Comparison of ENCODE assay signal across 17 cellular contexts in genomic region chr1:220706921-220707559, GRCh38. TPM values are rescaled to one million over a fixed set of nuclear protein-coding genes. Genes with fewer than 3 reads are reported as not detected.
A peak's percentile ranks its signal among the peaks of the same experiment; 100 is the strongest.
DNase-seq lines count a peak whose midpoint lies in the region; ATAC-seq, FAIRE-seq and TF ChIP-seq lines count a peak whose summit lies in the region.
"Had no signal": no experiment of that assay in that cellular context is flagged by ENCODE, and none has a peak within 500 bp of the region (broad histone marks: within the 10 kb centered on the region; RNA-seq: fewer than 3 reads in every experiment).

No MANE protein-coding gene starts in this region.

- H3K36me3 ChIP-seq in GM23338 (ENCODE audit: insufficient read depth) (no peaks in the 10 kb centered on the region), upper lobe of right lung (no peaks in the 10 kb centered on the region)
- H3K36me3 ChIP-seq: BLaER1 had no signal

- DNase-seq in GM23338 (ENCODE audit: low spot score) = no peak
- peak; percentile 43 for DNase-seq in islet precursor cell
- DNase-seq in osteocyte (ENCODE audit: extremely low spot score, unreplicated experiment) = peak; percentile 40
- no peak for DNase-seq in upper lobe of right lung
- DNase-seq in stimulated activated naive CD4-positive, alpha-beta T cell (lab: John Stamatoyannopoulos, UW) = no peak
- no peak for DNase-seq in NOMO-1 treated with DMSO at 0.1 percent for 48 hours (lab: John Stamatoyannopoulos, UW; ENCODE audit: unreplicated experiment)
- DNase-seq in D721Med (ENCODE audit: insufficient read length, low spot score) = no peak
- DNase-seq: 8988T; AML-193; Caco-2; CD8-positive, alpha-beta memory T cell; DMS53; GM23248; H7 had no signal

- no peaks in the 10 kb centered on the region for H3F3A ChIP-seq in GM23338 (replicated peaks; ENCODE audit: low read depth)

- no peak overlapping the region for H3K27ac Mint-ChIP-seq in GM23338
- H3K27ac Mint-ChIP-seq in osteocyte (ENCODE audit: unreplicated experiment) = no peak overlapping the region

- TF ChIP-seq CTCF in GM23338 (conservative IDR thresholded peaks at IDR 0.05; ENCODE audit: low read depth in 2 of 2) = no peak
- no peak for TF ChIP-seq CTCF in osteocyte (IDR thresholded peaks at IDR 0.05)
- TF ChIP-seq CTCF in upper lobe of right lung (IDR thresholded peaks at IDR 0.05) = no peak
- no peak for TF ChIP-seq CTCF in D721Med (IDR thresholded peaks at IDR 0.05; ENCODE audit: insufficient read depth, missing control alignments)

- no peak overlapping the region for H3K4me2 ChIP-seq in GM23338
- H3K4me2 ChIP-seq: BLaER1 had no signal

- no peaks in the 10 kb centered on the region for H3K36me3 Mint-ChIP-seq in GM23338 (ENCODE audit: low read depth)
- H3K36me3 Mint-ChIP-seq in osteocyte (ENCODE audit: unreplicated experiment) = no peaks in the 10 kb centered on the region
- H3K36me3 Mint-ChIP-seq: CD8-positive, alpha-beta memory T cell had no signal

- H3K27ac ChIP-seq in GM23338 (ENCODE audit: low read depth) (no peak overlapping the region), upper lobe of right lung (no peak overlapping the region)
- H3K27ac ChIP-seq: BLaER1, GM23248 had no signal

- H3K4me1 Mint-ChIP-seq in GM23338 = peaks cover 26% of the 10 kb centered on the region
- H3K4me1 Mint-ChIP-seq in osteocyte (ENCODE audit: unreplicated experiment) = peaks cover 5% of the 10 kb centered on the region
- H3K4me1 Mint-ChIP-seq: CD8-positive, alpha-beta memory T cell had no signal

- H2AFZ ChIP-seq in GM23338 = 0 out of 2 replicates have a peak overlapping the region, but pooled peaks have one; percentile 81
- H2AFZ ChIP-seq: GM23248 had no signal

- H4K20me1 ChIP-seq in GM23338 (replicated peaks; ENCODE audit: insufficient read depth) = no peaks in the 10 kb centered on the region
- H4K20me1 ChIP-seq: BLaER1 had no signal

- H3K4me3 ChIP-seq in GM23338 (no peak overlapping the region), upper lobe of right lung (no peak overlapping the region)
- H3K4me3 ChIP-seq: BLaER1, GM12878, GM23248 had no signal

- intact Hi-C loops in upper lobe of right lung (cut with DNase I) = no loop called here

- H3K27me3 ChIP-seq in GM23338 (ENCODE audit: insufficient read depth) = no peaks in the 10 kb centered on the region
- H3K27me3 ChIP-seq in upper lobe of right lung = no peaks in the 10 kb centered on the region
- H3K27me3 ChIP-seq: BLaER1 had no signal

- no peak for ATAC-seq in GM23338
- ATAC-seq in upper lobe of right lung = peak; percentile 11
- ATAC-seq: GM12878 had no signal

- 0 out of 2 replicates have a peak, but pooled peaks cover 10% of the 10 kb centered on the region for H3K4me1 ChIP-seq in GM23338 (ENCODE audit: insufficient read depth)
- H3K4me1 ChIP-seq in upper lobe of right lung = no peaks in the 10 kb centered on the region

- H3K27me3 Mint-ChIP-seq in GM23338 (ENCODE audit: insufficient read depth, low read depth, poor library complexity) (peaks cover 4% of the 10 kb centered on the region), osteocyte (ENCODE audit: unreplicated experiment) (peaks cover 5% of the 10 kb centered on the region)

- no peaks in the 10 kb centered on the region for H3K9me3 Mint-ChIP-seq in GM23338
- H3K9me3 Mint-ChIP-seq in osteocyte (ENCODE audit: unreplicated experiment) = no peaks in the 10 kb centered on the region

- 0 out of 2 replicates have a peak, but pooled peaks cover 3% of the 10 kb centered on the region for H3K9me2 ChIP-seq in GM23338 (ENCODE audit: insufficient read depth)

- no peaks in the 10 kb centered on the region for H3K79me2 ChIP-seq in GM23338 (replicated peaks; ENCODE audit: insufficient read depth)

- no peaks in the 10 kb centered on the region for H3K9me3 ChIP-seq in upper lobe of right lung
- H3K9me3 ChIP-seq: Caco-2 had no signal

- H3K4me3 Mint-ChIP-seq in GM23338 (no peak overlapping the region), osteocyte (ENCODE audit: unreplicated experiment) (no peak overlapping the region)
- H3K4me3 Mint-ChIP-seq: CD8-positive, alpha-beta memory T cell had no signal

- FAIRE-seq in D721Med (lab: Jason Lieb, UNC) = no peak
- FAIRE-seq: GM12878, GM18507 had no signal

TF ChIP-seq in GM23338, 12 proteins besides CTCF, POLR2A, EP300 and RAD21 (continues in another document):
- TF ChIP-seq JUNB (IDR thresholded peaks at IDR 0.05; ENCODE audit: unreplicated experiment) (no peak), REST (IDR thresholded peaks at IDR 0.05; ENCODE audit: unreplicated experiment) (no peak), ETS1 (IDR thresholded peaks at IDR 0.05) (no peak)

RNA-seq across cellular contexts. Expression of gene C1orf115, which starts 16.9 kb away (rescaled TPM):
- 6.0 and 6.1 TPM in 2 replicates for total RNA-seq in GM23338 (2014; rRNA removed; shearing (Covaris generic))
- polyA plus RNA-seq in GM23338 (2016; fragmentation: Nextera tagmentation; extraction: Ambion mirVana) = 2.5 and 2.9 TPM in 2 replicates
- total RNA-seq in osteocyte (5.6 and 5.9 TPM in 2 replicates), upper lobe of right lung (35.3 TPM)

RNA-seq across cellular contexts. Expression of gene MTARC2, which starts 41.1 kb away (rescaled TPM):
- total RNA-seq in GM23338 (2014; rRNA removed; shearing (Covaris generic)) = 4.1 and 4.3 TPM in 2 replicates
- 7.7 and 8.0 TPM in 2 replicates for polyA plus RNA-seq in GM23338 (2016; fragmentation: Nextera tagmentation; extraction: Ambion mirVana)
- 25.6 and 27.9 TPM in 2 replicates for total RNA-seq in osteocyte
- total RNA-seq in upper lobe of right lung = 58.6 TPM
- total RNA-seq: CD8-positive, alpha-beta memory T cell had no signal
- polyA plus RNA-seq: CD8-positive, alpha-beta memory T cell had no signal

Comparison
In these comparisons a context has a peak if more than half of its experiments do, and no peak if none do; other contexts are left out.
1. DNase-seq: peak in islet precursor cell (single experiment) and osteocyte (single experiment); none in GM23338 (single experiment), upper lobe of right lung (single experiment), stimulated activated naive CD4-positive, alpha-beta T cell (0 of 6), NOMO-1 treated with DMSO at 0.1 percent for 48 hours (single experiment) and D721Med (single experiment).